7 cellular contexts compared by ENCODE assay signal in the genomic region with DNA sequence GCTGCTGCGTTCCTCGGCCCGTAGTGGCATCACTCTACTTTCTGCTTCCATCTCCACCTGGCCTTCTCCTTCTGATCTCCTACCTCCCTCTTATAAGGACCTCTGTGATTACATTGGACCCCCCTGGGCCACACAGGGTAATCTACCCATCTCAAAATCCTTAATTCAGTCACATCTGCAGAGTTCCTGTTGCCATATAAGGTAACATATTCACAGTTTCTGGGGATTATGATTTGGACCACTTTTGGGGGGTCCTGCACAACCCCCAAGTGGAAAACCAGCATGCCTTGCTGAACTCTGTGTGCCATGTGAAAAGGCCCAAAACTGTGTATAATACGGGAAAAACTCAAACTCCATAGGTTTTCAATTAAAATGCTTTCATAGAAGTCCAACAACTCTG. TPM values are rescaled to one million over a fixed set of nuclear protein-coding genes. Genes with fewer than 3 reads are reported as not detected.
"Had no signal": no experiment of that assay in that cellular context is flagged by ENCODE, and none has a peak within 500 bp of the region (broad histone marks: within the 10 kb centered on the region; RNA-seq: fewer than 3 reads in every experiment).

No MANE protein-coding gene starts in this region.

- H3K9me3 Mint-ChIP-seq: GM23338 had no signal

- ATAC-seq: GM23338, K562 had no signal

- H3K4me3 Mint-ChIP-seq: GM23338, H9 had no signal

- DNase-seq: H9, HCEC 1CT, IMR-90 had no signal

- H3K27ac Mint-ChIP-seq: GM23338, H9 had no signal

- H3K4me3 ChIP-seq: GM23338, K562 had no signal

RNA-seq across cellular contexts. Expression of gene LY86, which starts 51.1 kb away (rescaled TPM):
- total RNA-seq: GM23338, H1, H9, HT-29, IMR-90, K562 had no signal
